9 cellular contexts compared by ENCODE assay signal in genomic region chr11:87038235-87038960, GRCh38. TPM values are rescaled to one million over a fixed set of nuclear protein-coding genes. Genes with fewer than 3 reads are reported as not detected.
DNase-seq lines count a peak whose midpoint lies in the region; ATAC-seq, FAIRE-seq and TF ChIP-seq lines count a peak whose summit lies in the region.
"Had no signal": no experiment of that assay in that cellular context is flagged by ENCODE, and none has a peak within 500 bp of the region (broad histone marks: within the 10 kb centered on the region; RNA-seq: fewer than 3 reads in every experiment).

No MANE protein-coding gene starts in this region.

- H3K9me3 ChIP-seq in PC-9 (ENCODE audit: insufficient read depth, low read depth) = no peaks in the 10 kb centered on the region
- no peaks in the 10 kb centered on the region for H3K9me3 ChIP-seq in H1 (ENCODE audit: insufficient read depth in 2 of 2, low read depth in 1 of 2, low read length in 1 of 2)

- peaks cover 48% of the 10 kb centered on the region for H3K4me1 ChIP-seq in PC-9 (replicated peaks; ENCODE audit: insufficient read depth)
- peaks cover 0 to 6% (median 4%) of the 10 kb centered on the region in 4 experiments; a peak in 4 of 7 replicates for H3K4me1 ChIP-seq in H1 (replicated peaks in 1 of 4; ENCODE audit: control insufficient read depth in 3 of 4, insufficient read depth in 4 of 4, low read length in 3 of 4)

- DNase-seq in PC-9 (peak in 1 of 2 experiments; percentile 34), H1 (ENCODE audit: low read depth in 1 of 2, low spot score in 2 of 2) (no peak), NCI-H2227 (lab: John Stamatoyannopoulos, UW; ENCODE audit: unreplicated experiment) (no peak)
- DNase-seq in naive thymus-derived CD8-positive, alpha-beta T cell = peak in 1 of 10 donors; percentile 0

- peak in 1 of 2 experiments; percentile 10; a peak in 1 of 3 replicates for TF ChIP-seq POLR2A in H1 (IDR thresholded peaks at IDR 0.05; ENCODE audit: control extremely low read depth in 1 of 2, low read depth in 2 of 2, low read length in 2 of 2)

- H4K8ac ChIP-seq in H1 (ENCODE audit: extremely low read depth, insufficient read depth, low read length) = no peak overlapping the region

- no peaks in the 10 kb centered on the region for H3K27me3 ChIP-seq in PC-9 (ENCODE audit: insufficient read depth, low read depth)
- H3K27me3 ChIP-seq in H1 (replicated peaks in 1 of 4; ENCODE audit: control insufficient read depth in 3 of 4, extremely low read depth in 1 of 4, insufficient read depth in 3 of 4, low read length in 3 of 4) = no peaks in the 10 kb centered on the region

- no peak overlapping the region for H3K23ac ChIP-seq in H1 (ENCODE audit: insufficient read length)

- H3K4me2 ChIP-seq in PC-9 (peak overlapping the region; percentile 77), H1 (ENCODE audit: insufficient read depth in 1 of 2, low read depth in 2 of 2, low read length in 2 of 2) (peak overlapping the region; percentile 79 to 96)

- H3K4ac ChIP-seq in H1 (replicated peaks; ENCODE audit: insufficient read length, low read depth, low read length) = no peak overlapping the region

- intact Hi-C loops in PC-9 (cut with micrococcal nuclease; ENCODE audit: unreplicated experiment) = no loop called here

- no peaks in the 10 kb centered on the region for H3K9me2 ChIP-seq in PC-9 (ENCODE audit: insufficient read depth)

- TF ChIP-seq EP300 in H1 (IDR thresholded peaks at IDR 0.05; ENCODE audit: borderline replicate concordance in 1 of 2, low read depth in 2 of 2, low read length in 2 of 2) = no peak

- H3K27ac Mint-ChIP-seq in naive thymus-derived CD8-positive, alpha-beta T cell = peak overlapping the region; percentile 76 to 98 (median 94)

- H3K14ac ChIP-seq in H1 (ENCODE audit: insufficient read length) = no peak overlapping the region

- H3K18ac ChIP-seq in H1 (ENCODE audit: extremely low read depth, low read length) = peak overlapping the region; percentile 91

- no peak overlapping the region for H2BK12ac ChIP-seq in H1 (ENCODE audit: low read depth, low read length)

- FAIRE-seq in H1 (lab: Jason Lieb, UNC) = no peak
- FAIRE-seq: TTC549 had no signal

- no peak overlapping the region for H2BK15ac ChIP-seq in H1 (ENCODE audit: low read length)

- H3K79me1 ChIP-seq in H1 (ENCODE audit: low read depth, low read length) = no peaks in the 10 kb centered on the region

- POLR2A ChIA-PET in PC-9 (lab: Charles Lee; ENCODE audit: unreplicated experiment) (interaction anchor here (0.5 to 1.0 kb wide), 4 partner anchors 38 to 969 kb away, joined by 5 to 14 read pairs (median 8); partner anchors contain the start of gene PICALM), H1 (lab: Charles Lee; ENCODE audit: partially characterized antibody) (interaction anchor here (1.3 to 1.5 kb wide), 3 partner anchors 8 to 59 kb away, joined by 3 to 7 read pairs (median 4); no protein-coding TSS in a partner anchor)
- POLR2A ChIA-PET in naive thymus-derived CD8-positive, alpha-beta T cell (lab: Charles Lee) = interaction anchor here (0.6 to 1.2 kb wide), 3 partner anchors 43 to 969 kb away, joined by 3 to 6 read pairs (median 4); partner anchors contain the start of gene PICALM

- no peaks in the 10 kb centered on the region for H3K27me3 Mint-ChIP-seq in naive thymus-derived CD8-positive, alpha-beta T cell

- H3K56ac ChIP-seq in H1 (replicated peaks; ENCODE audit: insufficient read length, low read depth, low read length) = peak overlapping the region; percentile 77

- H4K20me1 ChIP-seq in PC-9 (ENCODE audit: insufficient read depth) (no peaks in the 10 kb centered on the region; the same call in none of the 2 replicates), H1 (replicated peaks in 1 of 2; ENCODE audit: control insufficient read depth in 1 of 2, insufficient read depth in 2 of 2, low read length in 2 of 2) (no peaks in the 10 kb centered on the region)

- H2BK5ac ChIP-seq in H1 (ENCODE audit: low read depth, low read length) = peak overlapping the region; percentile 60; the same call in 1 of the 2 replicates

- peaks cover 17% of the 10 kb centered on the region for H3F3A ChIP-seq in PC-9 (ENCODE audit: insufficient read depth, low read depth)

- H3K27ac ChIP-seq in PC-9 (peak overlapping the region; percentile 81), H1 (ENCODE audit: low read depth, low read length) (peak overlapping the region; percentile 62; the same call in 1 of the 2 replicates)

- ATAC-seq in naive thymus-derived CD8-positive, alpha-beta T cell = no peak
- ATAC-seq in HG02970 (IDR thresholded peaks at IDR 0.05; ENCODE audit: low FRiP score, unreplicated experiment) (no peak), GM18907 (IDR thresholded peaks at IDR 0.05; ENCODE audit: unreplicated experiment) (no peak), HG02870 (IDR thresholded peaks at IDR 0.05; ENCODE audit: unreplicated experiment) (no peak)

- no peak overlapping the region for H2BK20ac ChIP-seq in H1 (ENCODE audit: low read length)

- TSS peak; percentile 43 for BruUV-seq in PC-9 (replicated peaks; lab: Mats Ljungman, UMichigan)

- 11% methylated on average over 8 of the region's 9 CpGs; no CpG with 5 or more reads in 1 of the 2 experiments for WGBS in H1 (ENCODE audit: extremely low coverage in 1 of 2, insufficient coverage in 1 of 2, insufficient read length in 1 of 2, insufficient replicate concordance in 2 of 2, low coverage in 1 of 2, low lambda C conversion rate in 2 of 2, missing lambda C conversion rate in 1 of 2), 2 experiments

- H3K36me3 ChIP-seq in PC-9 (ENCODE audit: low read depth) (peaks cover 10% of the 10 kb centered on the region), H1 (ENCODE audit: control insufficient read depth in 2 of 4, insufficient read depth in 4 of 4, low read length in 3 of 4) (no peaks in the 10 kb centered on the region; a peak in 1 of 8 replicates)

- TF ChIP-seq RAD21 in H1 (IDR thresholded peaks at IDR 0.05 in 1 of 2, conservative IDR thresholded peaks at IDR 0.05 in 1 of 2; ENCODE audit: low read depth in 2 of 2, low read length in 2 of 2) = no peak

- H2BK120ac ChIP-seq in H1 (replicated peaks; ENCODE audit: low read depth, low read length) = no peak overlapping the region

- peak overlapping the region; percentile 61 for H4K5ac ChIP-seq in H1 (ENCODE audit: insufficient read length, low read depth, low read length)

- H3K79me2 ChIP-seq in PC-9 (ENCODE audit: low read depth) = peaks cover 52% of the 10 kb centered on the region
- peaks cover 0 to 40% of the 10 kb centered on the region in 2 experiments; a peak in 3 of 4 replicates for H3K79me2 ChIP-seq in H1 (ENCODE audit: control insufficient read depth in 1 of 2, insufficient read depth in 2 of 2, low read length in 2 of 2)

- no peak overlapping the region for H2AK5ac ChIP-seq in H1 (ENCODE audit: low read depth, low read length)

- TF ChIP-seq CTCF in GM12875 (IDR thresholded peaks at IDR 0.05; ENCODE audit: borderline replicate concordance, insufficient read depth, low read depth, low read length) = no peak
- TF ChIP-seq CTCF in PC-9 (conservative IDR thresholded peaks at IDR 0.05) = no peak
- no peak for TF ChIP-seq CTCF in H1 (IDR thresholded peaks at IDR 0.05; ENCODE audit: control extremely low read depth in 1 of 3, insufficient read depth in 1 of 3, low read depth in 1 of 3, low read length in 3 of 3)

- peak overlapping the region; percentile 62 to 84 (median 66); a peak in 5 of 7 replicates for H3K9ac ChIP-seq in H1 (replicated peaks in 1 of 4; ENCODE audit: extremely low read depth in 1 of 4, low read depth in 3 of 4, low read length in 3 of 4)

- H3K9me3 Mint-ChIP-seq in naive thymus-derived CD8-positive, alpha-beta T cell = no peaks in the 10 kb centered on the region

- H2AFZ ChIP-seq in PC-9 (peak overlapping the region; percentile 99), H1 (ENCODE audit: low read length) (peak overlapping the region; percentile 73; the same call in 1 of the 2 replicates)

- peaks cover 23 to 62% (median 55%) of the 10 kb centered on the region in 4 donors for H3K4me1 Mint-ChIP-seq in naive thymus-derived CD8-positive, alpha-beta T cell

- H3K36me3 Mint-ChIP-seq in naive thymus-derived CD8-positive, alpha-beta T cell = peaks cover 0 to 15% (median 10%) of the 10 kb centered on the region in 3 donors

- H3K23me2 ChIP-seq in H1 (ENCODE audit: low read depth, low read length) = peaks cover 11% of the 10 kb centered on the region

- H3K4me3 ChIP-seq in GM12875 (ENCODE audit: low read depth, low read length) = peak overlapping the region; percentile 75
- peak overlapping the region; percentile 98 for H3K4me3 ChIP-seq in PC-9
- H3K4me3 ChIP-seq in H1 (ENCODE audit: extremely low read depth in 1 of 4, insufficient read depth in 2 of 4, low read depth in 3 of 4, low read length in 4 of 4) = peak overlapping the region; percentile 54 to 97 (median 84)

- H4K91ac ChIP-seq in H1 (replicated peaks; ENCODE audit: insufficient read length, low read length) = no peak overlapping the region

- peak overlapping the region; percentile 93 to 100 (median 98) for H3K4me3 Mint-ChIP-seq in naive thymus-derived CD8-positive, alpha-beta T cell

- CTCF ChIA-PET in PC-9 (lab: Charles Lee) (interaction anchor here (0.6 kb wide), 1 partner anchor 15 kb away, joined by 3 read pairs; no protein-coding TSS in a partner anchor), H1 (lab: Charles Lee; ENCODE audit: partially characterized antibody) (interaction anchor here (1.0 to 1.3 kb wide), 2 partner anchors 49 to 251 kb away, joined by 3 read pairs; no protein-coding TSS in a partner anchor)

TF ChIP-seq in H1, 55 proteins besides CTCF, POLR2A, EP300 and RAD21:
- peak; percentile 74 for TF ChIP-seq RFX5 (IDR thresholded peaks at IDR 0.05; ENCODE audit: borderline replicate concordance, low read depth, low read length)
- TF ChIP-seq CBX5 (IDR thresholded peaks at IDR 0.05; ENCODE audit: low read depth, low read length) = no peak
- TF ChIP-seq CREB1 (IDR thresholded peaks at IDR 0.05) = no peak; the same call in 1 of the 2 replicates

RNA-seq across cellular contexts. Expression of gene TMEM135, which starts 0.7 kb away (rescaled TPM):
- 15.0 and 42.0 TPM in 2 replicates for total RNA-seq in PC-9 (2021)
- 24.8 and 31.3 TPM in 2 replicates for total RNA-seq in H1 (2021; fragmentation: NEBNext Ultra II Directional; extraction: Animal tissue kit (Norgen Biotek cat#: 25700))
- polyA plus RNA-seq in H1 (2011; rRNA removed) = 9.3 and 19.1 TPM in 2 replicates
- polyA plus RNA-seq in H1 (2011; cell fraction: cytosol; rRNA removed) = 21.6 TPM
- 17.0 TPM for polyA plus RNA-seq in H1 (2011; cell fraction: nucleus; rRNA removed)
- 9.0 to 21.6 TPM (median 15.5 TPM) in 4 replicates for polyA plus RNA-seq in H1 (2012, experiment 1 of 2)
- 1.7 TPM for polyA plus RNA-seq in H1 (2012, experiment 2 of 2)
- polyA plus RNA-seq in H1 (2013, experiment 1 of 2) = 15.6 TPM
- polyA plus RNA-seq in H1 (2013, experiment 2 of 2) = 18.2 TPM
- polyA minus RNA-seq in H1 (2011; rRNA and poly(A)+ RNA removed) = 32.6 and 32.7 TPM in 2 replicates
- 15.9 TPM for polyA minus RNA-seq in H1 (2011; cell fraction: cytosol; rRNA and poly(A)+ RNA removed)
- polyA minus RNA-seq in H1 (2011; cell fraction: nucleus; rRNA and poly(A)+ RNA removed) = 115 TPM
- 1 to 10 TPM; 8.7 to 9.2 TPM for total RNA-seq in naive thymus-derived CD8-positive, alpha-beta T cell
- 10 to 100 TPM in 1 of 3 donors, 1 to 10 TPM in 2; 5.4 to 20.4 (median 5.7) TPM for polyA plus RNA-seq in naive thymus-derived CD8-positive, alpha-beta T cell
